Comparison of ENCODE assay signal across 2 cellular contexts in the genomic region with DNA sequence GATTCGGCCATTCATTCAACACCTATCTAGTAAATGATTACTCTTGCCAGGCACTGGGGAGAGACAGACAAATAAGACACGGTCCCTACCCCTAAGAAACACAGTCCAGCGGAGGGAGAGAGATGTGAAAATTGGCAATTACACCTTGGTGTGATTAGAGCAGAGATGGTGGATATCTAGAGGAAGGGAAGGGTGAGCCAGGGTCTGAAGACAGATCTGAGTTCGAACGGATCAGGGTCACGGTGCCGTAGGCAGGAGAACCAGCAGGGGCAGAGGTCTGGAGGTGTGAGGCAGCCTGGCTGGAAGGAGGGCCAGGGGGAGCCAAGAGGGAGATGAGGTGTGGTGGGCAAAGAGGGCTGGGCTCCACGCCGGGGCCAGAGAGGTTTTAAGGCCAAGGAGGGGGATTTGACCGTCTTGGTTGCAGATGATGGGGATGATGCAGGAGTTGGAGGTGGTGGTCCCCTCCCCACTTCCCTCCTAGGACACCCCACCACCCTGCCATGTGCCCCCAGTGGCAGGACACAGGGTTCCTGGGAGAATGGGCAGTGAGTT.
TF ChIP-seq lines count a peak whose summit lies in the region.

No MANE protein-coding gene starts in this region.

TF ChIP-seq in IMR-90, 13 proteins besides CTCF, POLR2A, EP300 and RAD21:
- TF ChIP-seq RCOR1 (IDR thresholded peaks at IDR 0.05; ENCODE audit: insufficient replicate concordance, low read length) (no peak), CEBPB (IDR thresholded peaks at IDR 0.05; ENCODE audit: low read depth, low read length) (no peak), CHD1 (IDR thresholded peaks at IDR 0.05; ENCODE audit: low read depth, low read length) (no peak)

TF ChIP-seq in K562, 482 proteins besides CTCF, POLR2A, EP300 and RAD21:
- peak; percentile 60; the same call in 1 of the 2 replicates for TF ChIP-seq ADNP (tag; IDR thresholded peaks at IDR 0.05)
- no peak for TF ChIP-seq PYGO2 (tag; IDR thresholded peaks at IDR 0.05)
